In genomic region chr16:70399326-70399725, GRCh38 we compare ENCODE assay signal across 24 cellular contexts. TPM values are rescaled to one million over a fixed set of nuclear protein-coding genes. Genes with fewer than 3 reads are reported as not detected.
A peak's percentile ranks its signal among the peaks of the same experiment; 100 is the strongest.
DNase-seq lines count a peak whose midpoint lies in the region; ATAC-seq and TF ChIP-seq lines count a peak whose summit lies in the region.
"Had no signal": no experiment of that assay in that cellular context is flagged by ENCODE, and none has a peak within 500 bp of the region (broad histone marks: within the 10 kb centered on the region; RNA-seq: fewer than 3 reads in every experiment).

No MANE protein-coding gene starts in this region.

- no peak for ATAC-seq in stimulated activated effector memory CD8-positive, alpha-beta T cell treated with anti-CD3 and anti-CD28 coated beads, Interleukin-12 subunit alpha, Interleukin-12 subunit beta, amount 100 ng/mL, for 72 hours
- ATAC-seq in GM18858 (IDR thresholded peaks at IDR 0.05; ENCODE audit: unreplicated experiment) = no peak
- ATAC-seq: CD8-positive, alpha-beta T cell; SK-N-SH treated with all-trans-retinoic acid at 6 μM for 48 hours had no signal

- no peaks in the 10 kb centered on the region for H3K9me3 Mint-ChIP-seq in activated T-cell treated with anti-CD3 and anti-CD28 coated beads, Interleukin-2, amount 50 U/mL, for 24 hours
- peaks cover 5% of the 10 kb centered on the region for H3K9me3 Mint-ChIP-seq in nephron progenitor cell
- H3K9me3 Mint-ChIP-seq in stimulated activated effector memory CD8-positive, alpha-beta T cell treated with anti-CD3 and anti-CD28 coated beads, Interleukin-12 subunit alpha, Interleukin-12 subunit beta, amount 100 ng/mL, for 72 hours = no peaks in the 10 kb centered on the region
- H3K9me3 Mint-ChIP-seq: CD8-positive, alpha-beta T cell had no signal

- DNase-seq in activated T-cell treated with anti-CD3 and anti-CD28 coated beads, Interleukin-2, amount 50 U/mL, for 24 hours = no peak
- DNase-seq in activated T-cell treated with anti-CD3 and anti-CD28 coated beads, Interleukin-2, amount 50 U/mL, for 48 hours = no peak
- DNase-seq in WERI-Rb-1 (peak; percentile 86), nephron progenitor cell (no peak), caudate nucleus (lab: John Stamatoyannopoulos, UW) (no peak), cardiac septum (ENCODE audit: low spot score) (no peak)
- DNase-seq in stimulated activated effector memory CD8-positive, alpha-beta T cell treated with anti-CD3 and anti-CD28 coated beads, Interleukin-12 subunit alpha, Interleukin-12 subunit beta, amount 100 ng/mL, for 72 hours (ENCODE audit: low spot score in 2 of 2) = no peak
- DNase-seq: Calu3; CD8-positive, alpha-beta T cell; DMS53; EL; IMR-90; Kasumi-1; MG63; NCI-H1048; NCI-H1436 treated with DMSO at 0.1 percent for 48 hours; NCI-H2029; NCI-H345; NCI-H69; OCI-M1; SIG-M5 had no signal

- H3K9me3 ChIP-seq in WERI-Rb-1 (ENCODE audit: severe bottlenecking) = no peaks in the 10 kb centered on the region
- H3K9me3 ChIP-seq: MG63 had no signal

- no peak overlapping the region for H3K4me3 Mint-ChIP-seq in activated T-cell treated with anti-CD3 and anti-CD28 coated beads, Interleukin-2, amount 50 U/mL, for 24 hours
- H3K4me3 Mint-ChIP-seq in nephron progenitor cell = no peak overlapping the region
- no peak overlapping the region for H3K4me3 Mint-ChIP-seq in stimulated activated effector memory CD8-positive, alpha-beta T cell treated with anti-CD3 and anti-CD28 coated beads, Interleukin-12 subunit alpha, Interleukin-12 subunit beta, amount 100 ng/mL, for 72 hours
- H3K4me3 Mint-ChIP-seq: CD8-positive, alpha-beta T cell had no signal

- H3K36me3 ChIP-seq in WERI-Rb-1 = peaks cover 64% of the 10 kb centered on the region
- H3K36me3 ChIP-seq: MG63 had no signal

- peaks cover 16% of the 10 kb centered on the region for H3K36me3 Mint-ChIP-seq in activated T-cell treated with anti-CD3 and anti-CD28 coated beads, Interleukin-2, amount 50 U/mL, for 24 hours (ENCODE audit: low read depth)
- peaks cover 11% of the 10 kb centered on the region for H3K36me3 Mint-ChIP-seq in nephron progenitor cell (ENCODE audit: low read depth)
- H3K36me3 Mint-ChIP-seq in stimulated activated effector memory CD8-positive, alpha-beta T cell treated with anti-CD3 and anti-CD28 coated beads, Interleukin-12 subunit alpha, Interleukin-12 subunit beta, amount 100 ng/mL, for 72 hours = peaks cover 6% of the 10 kb centered on the region

- intact Hi-C loops in cardiac septum (cut with DNase I) = no loop called here

- H3K27me3 ChIP-seq in WERI-Rb-1 (ENCODE audit: insufficient read depth, low read depth, severe bottlenecking) = no peaks in the 10 kb centered on the region
- H3K27me3 ChIP-seq: MG63 had no signal

- TF ChIP-seq CTCF in WERI-Rb-1 (IDR thresholded peaks at IDR 0.05; ENCODE audit: low read depth, low read length) (no peak), nephron progenitor cell (IDR thresholded peaks at IDR 0.05) (no peak)

- no peak overlapping the region for H3K4me3 ChIP-seq in WERI-Rb-1 (ENCODE audit: low read depth, low read length)
- H3K4me3 ChIP-seq: MG63 had no signal

- H3K27me3 Mint-ChIP-seq in activated T-cell treated with anti-CD3 and anti-CD28 coated beads, Interleukin-2, amount 50 U/mL, for 24 hours = no peaks in the 10 kb centered on the region
- peaks cover 3% of the 10 kb centered on the region for H3K27me3 Mint-ChIP-seq in nephron progenitor cell (ENCODE audit: low read depth, poor library complexity)

- peaks cover 22% of the 10 kb centered on the region for H3K4me1 Mint-ChIP-seq in activated T-cell treated with anti-CD3 and anti-CD28 coated beads, Interleukin-2, amount 50 U/mL, for 24 hours (ENCODE audit: low read depth)
- H3K4me1 Mint-ChIP-seq in nephron progenitor cell = peaks cover 22% of the 10 kb centered on the region
- peaks cover 19% of the 10 kb centered on the region for H3K4me1 Mint-ChIP-seq in stimulated activated effector memory CD8-positive, alpha-beta T cell treated with anti-CD3 and anti-CD28 coated beads, Interleukin-12 subunit alpha, Interleukin-12 subunit beta, amount 100 ng/mL, for 72 hours

- H3K27ac Mint-ChIP-seq in activated T-cell treated with anti-CD3 and anti-CD28 coated beads, Interleukin-2, amount 50 U/mL, for 24 hours = peak overlapping the region; percentile 26
- peak overlapping the region; percentile 94 for H3K27ac Mint-ChIP-seq in nephron progenitor cell
- peak overlapping the region; percentile 56 for H3K27ac Mint-ChIP-seq in stimulated activated effector memory CD8-positive, alpha-beta T cell treated with anti-CD3 and anti-CD28 coated beads, Interleukin-12 subunit alpha, Interleukin-12 subunit beta, amount 100 ng/mL, for 72 hours
- H3K27ac Mint-ChIP-seq: CD8-positive, alpha-beta T cell had no signal

- H3K27ac ChIP-seq in WERI-Rb-1 = peak overlapping the region; percentile 92
- H3K27ac ChIP-seq in caudate nucleus (ENCODE audit: low read depth, low read length) = no peak overlapping the region
- H3K27ac ChIP-seq: HL-60 had no signal

RNA-seq across cellular contexts. Expression of gene ST3GAL2, which starts 39.6 kb away (rescaled TPM):
- 24.2 TPM for total RNA-seq in cardiac septum

RNA-seq across cellular contexts. Expression of gene DDX19A, which starts 52.6 kb away (rescaled TPM):
- 22.2 TPM for total RNA-seq in cardiac septum

RNA-seq across cellular contexts. Expression of gene FCSK, which starts 55.1 kb away (rescaled TPM):
- total RNA-seq in cardiac septum = 9.4 TPM

Comparison
In these comparisons a context has a peak if more than half of its experiments do, and no peak if none do; other contexts are left out.
1. H3K27ac Mint-ChIP-seq: peak in every context shown above with its lines; median percentile 94 in nephron progenitor cell; 56 in stimulated activated effector memory CD8-positive, alpha-beta T cell treated with anti-CD3 and anti-CD28 coated beads, Interleukin-12 subunit alpha, Interleukin-12 subunit beta, amount 100 ng/mL, for 72 hours; 26 in activated T-cell treated with anti-CD3 and anti-CD28 coated beads, Interleukin-2, amount 50 U/mL, for 24 hours.